28 cellular contexts compared by ENCODE assay signal in the genomic region with DNA sequence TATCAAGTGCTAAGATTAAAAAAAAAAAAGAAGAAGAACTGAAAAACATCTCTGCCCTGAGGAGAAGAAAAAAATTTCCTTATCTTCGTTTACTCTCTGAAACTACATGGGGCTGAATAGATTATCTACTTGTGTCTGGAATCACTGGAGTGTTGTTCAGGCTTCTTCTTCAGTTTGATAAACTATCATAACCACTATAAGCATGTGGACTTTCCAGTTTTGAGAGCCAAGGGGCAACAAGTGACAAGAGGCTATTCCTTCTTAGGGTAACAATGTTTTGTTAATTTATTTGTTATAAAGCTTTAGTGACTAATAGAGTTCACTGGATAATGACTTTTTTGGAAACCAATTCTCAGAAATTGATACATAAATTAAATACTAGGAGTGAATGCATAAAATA.
"Had no signal": no experiment of that assay in that cellular context is flagged by ENCODE, and none has a peak within 500 bp of the region (broad histone marks: within the 10 kb centered on the region; RNA-seq: fewer than 3 reads in every experiment).

No MANE protein-coding gene starts in this region.

- H3K27me3 ChIP-seq: left lung, pancreas, suprapubic skin, tibial artery, upper lobe of left lung, vagina had no signal

- H3K9me3 ChIP-seq: left lung, lower lobe of right lung, pancreas, prostate gland, suprapubic skin, thoracic aorta, tibial artery, upper lobe of left lung, vagina had no signal

- H3K36me3 ChIP-seq: left lung, lower lobe of right lung, pancreas, prostate gland, suprapubic skin, thoracic aorta, tibial artery, upper lobe of left lung, vagina had no signal

- ATAC-seq: left colon; left lung; lower lobe of right lung; naive thymus-derived CD4-positive, alpha-beta T cell; natural killer cell treated with Interleukin-12 subunit alpha and Interleukin-12 subunit beta and Interleukin-15 and Interleukin-18, amount 100 ng/mL, for 72 hours; pancreas; right cardiac atrium; sciatic nerve had no signal

- H3K4me3 ChIP-seq: left lung, lower lobe of right lung, pancreas, prostate gland, skin epidermis, suprapubic skin, thoracic aorta, tibial artery, upper lobe of left lung, vagina had no signal

- H3K4me1 ChIP-seq: left lung, lower lobe of right lung, pancreas, prostate gland, suprapubic skin, upper lobe of left lung, vagina had no signal

- H3K27ac ChIP-seq: left lung, lower lobe of right lung, pancreas, prostate gland, skin epidermis, suprapubic skin, thoracic aorta, tibial artery, upper lobe of left lung, vagina had no signal

- DNase-seq: hypothalamus; immature natural killer cell; kidney; left colon; left lung; lower lobe of right lung; mammary epithelial cell; mesenchymal stem cell; naive thymus-derived CD4-positive, alpha-beta T cell; nucleus accumbens; pancreas; posterior cingulate gyrus; retina; right cardiac atrium; stimulated activated CD4-positive, alpha-beta T cell treated with anti-CD3 and anti-CD28 coated beads, Interleukin-12 subunit alpha, Interleukin-12 subunit beta, amount 100 ng/mL, for 4 hours; stimulated activated CD4-positive, alpha-beta T cell treated with anti-CD3 and anti-CD28 coated beads, Interleukin-15, amount 100 ng/mL, for 24 hours; stimulated activated CD4-positive, alpha-beta T cell treated with anti-CD3 and anti-CD28 coated beads, Interleukin-2, amount 100 ng/mL, for 24 hours; stimulated activated CD4-positive, alpha-beta T cell treated with anti-CD3 and anti-CD28 coated beads, Interleukin-4, amount 100 ng/mL, for 1 hour; stimulated activated naive CD4-positive, alpha-beta T cell; tibial artery; upper lobe of left lung had no signal
